ENCODE assay signal across 8 cellular contexts in genomic region chr9:101398335-101398929, GRCh38. TPM values are rescaled to one million over a fixed set of nuclear protein-coding genes. Genes with fewer than 3 reads are reported as not detected.
A peak's percentile ranks its signal among the peaks of the same experiment; 100 is the strongest.
DNase-seq lines count a peak whose midpoint lies in the region; TF ChIP-seq lines count a peak whose summit lies in the region.

MRPL50 (minus strand) TSS chr9:101398618; CDS start chr9:101398592, 26 bp downstream.
ZNF189 (plus strand) TSS chr9:101398851; CDS start chr9:101399157, 306 bp downstream.

- H3K4me2 ChIP-seq in H9 (ENCODE audit: insufficient read depth, insufficient read length, low read length) = peak within 1 kb of the TSS; percentile 71

- H3K36me3 Mint-ChIP-seq in H9 (ENCODE audit: insufficient read depth in 1 of 3, low read depth in 3 of 3) (peaks cover 67 to 75% (median 71%) of the 10 kb centered on the region in 3 experiments), neural crest cell (ENCODE audit: low read depth) (peaks cover 72% of the 10 kb centered on the region)

- no peak within 1 kb of the TSS for H3K27ac ChIP-seq in H9 (ENCODE audit: insufficient read length, low read depth, low read length)
- peak within 1 kb of the TSS; percentile 83 for H3K27ac ChIP-seq in stomach smooth muscle (ENCODE audit: low read length)

- no peak within 1 kb of the TSS; the same call in 1 of the 2 replicates for H3K4ac ChIP-seq in H9 (ENCODE audit: low read depth, low read length)

- H3K56ac ChIP-seq in H9 (ENCODE audit: insufficient read length, low read depth, low read length) = peak within 1 kb of the TSS; percentile 9

- peak within 1 kb of the TSS; percentile 98 for H3K9ac ChIP-seq in H9 (ENCODE audit: extremely low read depth, insufficient read length, low read length)
- H3K9ac ChIP-seq in stomach smooth muscle (ENCODE audit: low read length in 2 of 2) = peak within 1 kb of the TSS; percentile 93 to 96

- peak within 1 kb of the TSS; percentile 75 for H3K4me3 ChIP-seq in MG63
- peak within 1 kb of the TSS; percentile 85 to 91 for H3K4me3 ChIP-seq in foreskin fibroblast (ENCODE audit: low read depth in 1 of 2, low read length in 2 of 2)
- H3K4me3 ChIP-seq in stomach smooth muscle (ENCODE audit: low read length in 2 of 2) = peak within 1 kb of the TSS; percentile 88 to 98

- H4K8ac ChIP-seq in H9 (replicated peaks; ENCODE audit: insufficient read length, low read depth, low read length) = peak within 1 kb of the TSS; percentile 8

- H3K9me3 Mint-ChIP-seq in H9 = peaks cover 18 to 32% of the 10 kb centered on the region in 2 experiments
- H3K9me3 Mint-ChIP-seq in neural crest cell = peaks cover 22% of the 10 kb centered on the region

- H2BK120ac ChIP-seq in H9 (ENCODE audit: low read depth, low read length, poor library complexity, severe bottlenecking) = no peak within 1 kb of the TSS

- H3K9me3 ChIP-seq in H9 (ENCODE audit: control insufficient read depth, low read depth, low read length) (no peaks in the 10 kb centered on the region), MG63 (peaks cover 13% of the 10 kb centered on the region), stomach smooth muscle (ENCODE audit: control insufficient read depth in 2 of 2, low read length in 2 of 2) (peaks cover 0 to 3% of the 10 kb centered on the region in 2 donors)

- H3K14ac ChIP-seq in H9 (ENCODE audit: insufficient read depth, low read length) = peak within 1 kb of the TSS; percentile 75; the same call in 1 of the 2 replicates

- H3K23me2 ChIP-seq in H9 (ENCODE audit: insufficient read length, low read depth, low read length, poor library complexity, severe bottlenecking) = peaks cover 3% of the 10 kb centered on the region

- peak within 1 kb of the TSS; percentile 11 for H2AFZ ChIP-seq in H9 (ENCODE audit: low read length)

- no peak within 1 kb of the TSS for H2AK5ac ChIP-seq in H9 (ENCODE audit: insufficient read length, low read length)

- H3K27ac Mint-ChIP-seq in H9 (peak within 1 kb of the TSS; percentile 97 to 100 (median 99)), neural crest cell (ENCODE audit: unreplicated experiment) (peak within 1 kb of the TSS; percentile 100)

- peak; percentile 99 for DNase-seq in ELR (ENCODE audit: low read depth)
- peak; percentile 99 for DNase-seq in H9
- peak; percentile 99 for DNase-seq in MG63
- DNase-seq in SHP77 treated with DMSO at 0.1 percent for 48 hours (lab: John Stamatoyannopoulos, UW) = peak; percentile 98
- DNase-seq in activated gamma-delta T cell treated with Interleukin-2 at 50 U/mL for 16 hours = peak; percentile 94
- peak; percentile 99 to 100 for DNase-seq in foreskin fibroblast
- peak; percentile 82 for DNase-seq in neural crest cell (ENCODE audit: low read depth, low spot score)

- peak within 1 kb of the TSS; percentile 73 for H4K5ac ChIP-seq in H9 (ENCODE audit: insufficient read length, low read depth, low read length)

- H2BK20ac ChIP-seq in H9 (ENCODE audit: low read depth, low read length, poor library complexity, severe bottlenecking) = no peak within 1 kb of the TSS

- H2BK15ac ChIP-seq in H9 (ENCODE audit: low read depth, low read length) = no peak within 1 kb of the TSS

- H3K27me3 ChIP-seq in H9 (ENCODE audit: insufficient read depth, low read length) (no peaks in the 10 kb centered on the region), MG63 (no peaks in the 10 kb centered on the region), stomach smooth muscle (ENCODE audit: control insufficient read depth in 1 of 2, insufficient read depth in 2 of 2, low read length in 2 of 2) (no peaks in the 10 kb centered on the region)

- H3T11ph ChIP-seq in H9 (ENCODE audit: low read length) = peak within 1 kb of the TSS; percentile 41

- no peak within 1 kb of the TSS for H2BK5ac ChIP-seq in H9 (ENCODE audit: insufficient read length, low read length)

- no peak within 1 kb of the TSS for H4K91ac ChIP-seq in H9 (ENCODE audit: insufficient read length, low read depth, low read length)

- H3K4me1 Mint-ChIP-seq in H9 = peaks cover 18 to 20% of the 10 kb centered on the region in 2 experiments
- peaks cover 45% of the 10 kb centered on the region for H3K4me1 Mint-ChIP-seq in neural crest cell

- peak within 1 kb of the TSS; percentile 97 to 98 for H3K4me3 Mint-ChIP-seq in H9
- peak within 1 kb of the TSS; percentile 100 for H3K4me3 Mint-ChIP-seq in neural crest cell

- peak within 1 kb of the TSS; percentile 89 for H3K18ac ChIP-seq in H9 (ENCODE audit: insufficient read length, low read depth, low read length)

- no peak for TF ChIP-seq CTCF in H9 (conservative IDR thresholded peaks at IDR 0.05)
- TF ChIP-seq CTCF in foreskin fibroblast (IDR thresholded peaks at IDR 0.05; ENCODE audit: low read depth, low read length) = no peak
- no peak for TF ChIP-seq CTCF in neural crest cell (conservative IDR thresholded peaks at IDR 0.05)

- no peaks in the 10 kb centered on the region for H3K4me1 ChIP-seq in H9 (ENCODE audit: insufficient read depth, low read length)
- peaks cover 15% of the 10 kb centered on the region for H3K4me1 ChIP-seq in stomach smooth muscle (ENCODE audit: control insufficient read depth, insufficient read depth, low read length)

- H3K79me2 ChIP-seq in H9 (ENCODE audit: insufficient read depth, low read length) = peaks cover 30% of the 10 kb centered on the region; the same call in 1 of the 2 replicates

- no peak within 1 kb of the TSS for H3K23ac ChIP-seq in H9 (ENCODE audit: insufficient read length, low read depth, low read length)

- H3K79me1 ChIP-seq in H9 (ENCODE audit: insufficient read depth, low read depth, low read length, poor library complexity, severe bottlenecking) = peaks cover 10% of the 10 kb centered on the region

- H3K36me3 ChIP-seq in MG63 (peaks cover 72% of the 10 kb centered on the region), stomach smooth muscle (ENCODE audit: control insufficient read depth in 2 of 2, insufficient read depth in 2 of 2, low read length in 2 of 2) (peaks cover 12 to 26% of the 10 kb centered on the region in 2 donors)

- no peak within 1 kb of the TSS for H2BK12ac ChIP-seq in H9 (ENCODE audit: insufficient read length, low read depth, low read length)

- H3K27me3 Mint-ChIP-seq in H9 (ENCODE audit: low read depth) = no peaks in the 10 kb centered on the region
- H3K27me3 Mint-ChIP-seq in neural crest cell (ENCODE audit: low read depth) = no peaks in the 10 kb centered on the region

- no CpG with 5 or more reads among the region's 37 CpGs for WGBS in H9 (ENCODE audit: extremely low coverage, insufficient read length, low lambda C conversion rate)

- peaks cover 2% of the 10 kb centered on the region for H4K20me1 ChIP-seq in H9 (ENCODE audit: control insufficient read depth, insufficient read depth, insufficient read length)

RNA-seq across cellular contexts. Expression of gene MRPL50, which starts in this region (rescaled TPM):
- total RNA-seq in H9 (2021) = 20.0 and 20.7 TPM in 2 replicates
- 14.3 and 18.6 TPM in 2 replicates for total RNA-seq in MG63 (2014; rRNA removed; shearing (Covaris generic); ENCODE audit: low replicate concordance)
- total RNA-seq in neural crest cell = 17.3 and 18.6 TPM in 2 replicates

RNA-seq across cellular contexts. Expression of gene ZNF189, which starts in this region (rescaled TPM):
- 14.9 and 15.8 TPM in 2 replicates for total RNA-seq in H9 (2021)
- total RNA-seq in MG63 (2014; rRNA removed; shearing (Covaris generic); ENCODE audit: low replicate concordance) = 14.1 and 31.1 TPM in 2 replicates
- 23.6 and 24.0 TPM in 2 replicates for total RNA-seq in neural crest cell
